15 cellular contexts compared by ENCODE assay signal in the genomic region with DNA sequence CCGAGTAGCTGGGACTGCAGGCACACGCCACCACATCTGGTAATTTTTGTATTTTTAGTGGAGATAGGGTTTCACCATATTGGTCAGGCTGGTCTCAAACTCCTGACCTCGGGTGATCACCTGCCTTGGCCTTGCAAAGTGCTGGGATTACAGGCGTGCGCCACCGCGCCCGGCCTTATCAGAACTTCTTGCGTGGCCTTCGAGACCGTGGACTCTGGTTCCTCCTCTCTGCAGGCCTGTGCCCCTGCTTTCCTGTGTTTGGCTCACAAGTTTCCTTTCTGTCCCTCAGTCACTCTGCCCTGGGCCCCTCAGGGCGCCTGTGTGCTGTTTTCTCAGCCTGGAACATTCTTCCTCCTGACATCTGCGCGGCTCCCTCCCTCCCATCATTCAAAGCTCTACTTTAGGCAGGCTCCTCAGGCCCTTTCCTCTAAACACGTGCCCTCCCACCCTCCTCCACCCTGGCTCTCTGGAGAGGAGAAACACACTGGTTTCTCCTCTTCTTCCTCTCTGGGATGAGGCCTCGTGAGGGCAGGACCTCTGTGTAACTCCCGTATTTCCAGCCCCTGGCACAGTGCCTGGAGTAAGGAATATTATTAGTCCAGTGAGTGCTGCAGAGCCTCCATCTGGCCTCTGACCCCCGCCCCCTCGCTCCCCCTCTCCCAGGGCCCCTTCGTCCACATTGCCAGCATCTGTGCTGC. TPM values are rescaled to one million over a fixed set of nuclear protein-coding genes. Genes with fewer than 3 reads are reported as not detected.
DNase-seq lines count a peak whose midpoint lies in the region; TF ChIP-seq lines count a peak whose summit lies in the region.
"Had no signal": no experiment of that assay in that cellular context is flagged by ENCODE, and none has a peak within 500 bp of the region (broad histone marks: within the 10 kb centered on the region; RNA-seq: fewer than 3 reads in every experiment).

No MANE protein-coding gene starts in this region.

- no peaks in the 10 kb centered on the region for H3K36me3 ChIP-seq in left ventricle myocardium inferior
- H3K36me3 ChIP-seq in skeletal muscle tissue (ENCODE audit: control insufficient read depth in 3 of 3, insufficient read depth in 3 of 3, low read length in 3 of 3), result peaks cover 36 to 48% (median 39%) of the 10 kb centered on the region in 3 donors
- H3K36me3 ChIP-seq in tibial artery, result no peaks in the 10 kb centered on the region
- H3K36me3 ChIP-seq: SJCRH30 had no signal

- TF ChIP-seq CTCF in VCaP (conservative IDR thresholded peaks at IDR 0.05) (no peak), left ventricle myocardium inferior (IDR thresholded peaks at IDR 0.05; ENCODE audit: borderline replicate concordance) (no peak), tibial artery (IDR thresholded peaks at IDR 0.05) (no peak)

- H3K27me3 ChIP-seq in left ventricle myocardium inferior (ENCODE audit: low read depth), result no peaks in the 10 kb centered on the region
- H3K27me3 ChIP-seq in skeletal muscle tissue (ENCODE audit: control insufficient read depth in 3 of 3, insufficient read depth in 3 of 3, low read length in 3 of 3), result no peaks in the 10 kb centered on the region
- H3K27me3 ChIP-seq in tibial artery, result peaks cover 0 to 4% of the 10 kb centered on the region in 2 donors

- H3K27ac ChIP-seq in VCaP (peak overlapping the region; percentile 97), left ventricle myocardium inferior (replicated peaks) (peak overlapping the region; percentile 60), skeletal muscle tissue (ENCODE audit: low read depth, low read length) (peak overlapping the region; percentile 44), tibial artery (no peak overlapping the region)
- H3K27ac ChIP-seq: parathyroid adenoma, SJCRH30 had no signal

- DNase-seq in left ventricle myocardium inferior, result peak; percentile 52
- DNase-seq in tibial artery, result no peak
- DNase-seq in NCI-H748 (lab: John Stamatoyannopoulos, UW; ENCODE audit: unreplicated experiment), result no peak
- DNase-seq: activated CD4-positive, alpha-beta memory T cell treated with anti-CD3 and anti-CD28 coated beads for 36 hours; amniotic stem cell; DMS153; islet precursor cell; NCI-H1436 treated with DMSO at 0.1 percent for 48 hours; NCI-H345; SJCRH30 had no signal

- H3K9ac ChIP-seq in skeletal muscle tissue (ENCODE audit: low read depth in 1 of 3, low read length in 3 of 3), result peak overlapping the region in 1 of 3 donors; percentile 25
- H3K9ac ChIP-seq: parathyroid adenoma had no signal

- H3K4me1 ChIP-seq in left ventricle myocardium inferior (peaks cover 21% of the 10 kb centered on the region), skeletal muscle tissue (ENCODE audit: control insufficient read depth in 3 of 3, insufficient read depth in 3 of 3, low read length in 3 of 3) (peaks cover 34 to 52% (median 45%) of the 10 kb centered on the region in 3 donors), tibial artery (no peaks in the 10 kb centered on the region)
- H3K4me1 ChIP-seq: SJCRH30 had no signal

- intact Hi-C loops in left ventricle myocardium inferior (cut with micrococcal nuclease), result no loop called here
- intact Hi-C loops in tibial artery (cut with DNase I; ENCODE audit: low total_unique reads), result no loop called here

- H3K4me3 ChIP-seq in left ventricle myocardium inferior (no peak overlapping the region), skeletal muscle tissue (ENCODE audit: low read length in 3 of 3) (no peak overlapping the region), tibial artery (no peak overlapping the region)
- H3K4me3 ChIP-seq: SJCRH30 had no signal

- H3K9me3 ChIP-seq in left ventricle myocardium inferior (replicated peaks), result no peaks in the 10 kb centered on the region
- H3K9me3 ChIP-seq in skeletal muscle tissue (ENCODE audit: control insufficient read depth in 3 of 3, low read length in 3 of 3), result no peaks in the 10 kb centered on the region
- no peaks in the 10 kb centered on the region for H3K9me3 ChIP-seq in tibial artery
- H3K9me3 ChIP-seq: SJCRH30 had no signal

RNA-seq across cellular contexts. Expression of a gene that starts 6.9 kb away (rescaled TPM):
- total RNA-seq in left ventricle myocardium inferior (not detected), skeletal muscle tissue (4.7 TPM)
- total RNA-seq: activated T-helper 1 cell treated with anti-CD3 and anti-CD28 coated beads, Interleukin-12 subunit alpha, Interleukin-12 subunit beta, Interleukin-2, Interleukin-4 antibody, amounts not matched to agents 30 ng/mL and 10 ng/mL and 1 ng/mL, durations not matched to agents 14 hours and 24 hours and 36 hours; glomerular endothelial cell; SJCRH30 had no signal

RNA-seq across cellular contexts. Expression of a gene that starts 34.6 kb away (rescaled TPM):
- total RNA-seq in left ventricle myocardium inferior (10.9 TPM), skeletal muscle tissue (9.4 TPM)

RNA-seq across cellular contexts. Expression of a gene that starts 38.0 kb away (rescaled TPM):
- total RNA-seq in left ventricle myocardium inferior (8.8 TPM), skeletal muscle tissue (1.0 TPM)

RNA-seq across cellular contexts. Expression of a gene that starts 39.7 kb away (rescaled TPM):
- total RNA-seq in left ventricle myocardium inferior, result 0.47 TPM
- total RNA-seq in skeletal muscle tissue, result 1.0 TPM

RNA-seq across cellular contexts. Expression of a gene that starts 58.4 kb away (rescaled TPM):
- total RNA-seq in left ventricle myocardium inferior (68.4 TPM), skeletal muscle tissue (17.7 TPM)

Comparison
In these comparisons a context has a peak if more than half of its experiments do, and no peak if none do; other contexts are left out.
1. H3K27ac ChIP-seq: peak in VCaP (single experiment), left ventricle myocardium inferior (single experiment) and skeletal muscle tissue (single experiment); none in tibial artery (0 of 2).